ENCODE assay signal across 25 cellular contexts in genomic region chr2:159163935-159164334, GRCh38.
DNase-seq lines count a peak whose midpoint lies in the region; ATAC-seq and TF ChIP-seq lines count a peak whose summit lies in the region.
"Had no signal": no experiment of that assay in that cellular context is flagged by ENCODE, and none has a peak within 500 bp of the region (broad histone marks: within the 10 kb centered on the region; RNA-seq: fewer than 3 reads in every experiment).

No MANE protein-coding gene starts in this region.

- H4K20me1 ChIP-seq in DND-41 (ENCODE audit: insufficient read depth, low read length): no peaks in the 10 kb centered on the region

- H3K4me3 Mint-ChIP-seq in mesothelial cell of epicardium (no peak overlapping the region), MCF 10A (ENCODE audit: unreplicated experiment) (no peak overlapping the region)
- H3K4me3 Mint-ChIP-seq: activated CD4-positive, alpha-beta T cell treated with anti-CD3 and anti-CD28 coated beads, Interleukin-2, amount 10 ng/mL, durations not matched to agents 24 days and 14 days; activated naive CD4-positive, alpha-beta T cell treated with anti-CD3 and anti-CD28 coated beads, Interleukin-2, amount 10 ng/mL, durations not matched to agents 7 days and 5 days; activated T-cell treated with anti-CD3 and anti-CD28 coated beads, Interleukin-2, amount 50 U/mL, for 72 hours; CD4-positive, CD25-positive, alpha-beta regulatory T cell; GM23338; IgD-negative memory B cell; immature natural killer cell; stimulated activated effector memory CD8-positive, alpha-beta T cell treated with anti-CD3 and anti-CD28 coated beads, Interleukin-12 subunit alpha, Interleukin-12 subunit beta, amount 100 ng/mL, for 72 hours had no signal

- H3K36me3 Mint-ChIP-seq in mesothelial cell of epicardium: peaks cover 47% of the 10 kb centered on the region
- H3K36me3 Mint-ChIP-seq in MCF 10A (ENCODE audit: insufficient read depth, unreplicated experiment): peaks cover 53% of the 10 kb centered on the region
- H3K36me3 Mint-ChIP-seq: activated naive CD4-positive, alpha-beta T cell treated with anti-CD3 and anti-CD28 coated beads, Interleukin-2, amount 10 ng/mL, durations not matched to agents 7 days and 5 days; CD4-positive, CD25-positive, alpha-beta regulatory T cell; immature natural killer cell; stimulated activated effector memory CD8-positive, alpha-beta T cell treated with anti-CD3 and anti-CD28 coated beads, Interleukin-12 subunit alpha, Interleukin-12 subunit beta, amount 100 ng/mL, for 72 hours had no signal

- H3K4me1 Mint-ChIP-seq in mesothelial cell of epicardium (peaks cover 52% of the 10 kb centered on the region), MCF 10A (ENCODE audit: insufficient read depth, unreplicated experiment) (peaks cover 2% of the 10 kb centered on the region)
- H3K4me1 Mint-ChIP-seq: GM23338 had no signal

- no TSS peak for BruUV-seq in MCF 10A (replicated peaks; lab: Mats Ljungman, UMichigan)

- H3K27ac ChIP-seq in DND-41 (ENCODE audit: low read length) (peak overlapping the region; percentile 83), upper lobe of left lung (peak overlapping the region in 1 of 4 donors; percentile 12)

- H3K9me3 ChIP-seq in DND-41 (ENCODE audit: insufficient read depth, low read length, severe bottlenecking): no peaks in the 10 kb centered on the region
- H3K9me3 ChIP-seq in upper lobe of left lung: no peaks in the 10 kb centered on the region
- H3K9me3 ChIP-seq: mucosa of descending colon had no signal

- H3K27me3 Mint-ChIP-seq in mesothelial cell of epicardium (ENCODE audit: low read depth): no peaks in the 10 kb centered on the region
- no peaks in the 10 kb centered on the region for H3K27me3 Mint-ChIP-seq in MCF 10A (ENCODE audit: insufficient read depth, unreplicated experiment)
- H3K27me3 Mint-ChIP-seq: activated naive CD4-positive, alpha-beta T cell treated with anti-CD3 and anti-CD28 coated beads, Interleukin-2, amount 10 ng/mL, durations not matched to agents 7 days and 5 days; progenitor cell of endocrine pancreas had no signal

- ATAC-seq in DND-41 (ENCODE audit: insufficient read depth, low read depth): peak; percentile 94
- ATAC-seq in GM19395 (IDR thresholded peaks at IDR 0.05; ENCODE audit: unreplicated experiment): peak; percentile 68
- ATAC-seq in upper lobe of left lung (ENCODE audit: low FRiP score in 2 of 2): no peak
- ATAC-seq: activated T-cell treated with anti-CD3 and anti-CD28 coated beads, Interleukin-2, amount 50 U/mL, for 72 hours; GM23338; mucosa of descending colon; PC-3; stimulated activated effector memory CD8-positive, alpha-beta T cell treated with anti-CD3 and anti-CD28 coated beads, Interleukin-12 subunit alpha, Interleukin-12 subunit beta, amount 100 ng/mL, for 72 hours had no signal

- H3K4me1 ChIP-seq in DND-41 (ENCODE audit: insufficient read depth, low read length) (peaks cover 69% of the 10 kb centered on the region), upper lobe of left lung (peaks cover 0 to 14% (median 12%) of the 10 kb centered on the region in 4 donors)

- H3K36me3 ChIP-seq in DND-41 (ENCODE audit: insufficient read depth, low read length) (peaks cover 6% of the 10 kb centered on the region; the same call in 1 of the 2 replicates), upper lobe of left lung (peaks cover 0 to 39% (median 1%) of the 10 kb centered on the region in 4 donors)

- no peak for TF ChIP-seq EP300 in upper lobe of left lung (IDR thresholded peaks at IDR 0.05)

- H2AFZ ChIP-seq in DND-41 (ENCODE audit: low read depth, low read length): peak overlapping the region; percentile 62
- H2AFZ ChIP-seq: GM23338 had no signal

- H3K4me2 ChIP-seq in DND-41 (ENCODE audit: insufficient read depth, low read length): peak overlapping the region; percentile 45
- H3K4me2 ChIP-seq: GM23338 had no signal

- no peak for TF ChIP-seq CTCF in DND-41 (IDR thresholded peaks at IDR 0.05; ENCODE audit: borderline replicate concordance, extremely low read depth, low read length, poor library complexity, severe bottlenecking)
- TF ChIP-seq CTCF in mesothelial cell of epicardium (IDR thresholded peaks at IDR 0.05; ENCODE audit: unreplicated experiment): no peak
- TF ChIP-seq CTCF in upper lobe of left lung (IDR thresholded peaks at IDR 0.05): no peak
- TF ChIP-seq CTCF in MCF 10A (IDR thresholded peaks at IDR 0.05; ENCODE audit: unreplicated experiment): no peak

- H3K9ac ChIP-seq in DND-41 (ENCODE audit: low read depth, low read length): peak overlapping the region; percentile 54

- H3K4me3 ChIP-seq in DND-41 (ENCODE audit: low read depth in 1 of 2, low read length in 2 of 2) (no peak overlapping the region), upper lobe of left lung (no peak overlapping the region)
- H3K4me3 ChIP-seq: GM23338, mucosa of descending colon had no signal

- H3K27me3 ChIP-seq in DND-41 (ENCODE audit: insufficient read depth, low read length, poor library complexity) (no peaks in the 10 kb centered on the region), upper lobe of left lung (no peaks in the 10 kb centered on the region)

- no peaks in the 10 kb centered on the region for H3K79me2 ChIP-seq in DND-41 (ENCODE audit: insufficient read depth, low read length)

- CTCF ChIA-PET in MCF 10A (lab: Yijun Ruan, JAX): interaction anchor here (0.6 kb wide), 1 partner anchor 196 kb away, joined by 3 read pairs; no protein-coding TSS in a partner anchor

- intact Hi-C loops in posterior cingulate gyrus (cut with DNase I): no loop called here
- intact Hi-C loops in MCF 10A (cut with micrococcal nuclease): no loop called here

- no peak for TF ChIP-seq POLR2A in upper lobe of left lung (IDR thresholded peaks at IDR 0.05)

- POLR2A ChIA-PET in MCF 10A (lab: Yijun Ruan, JAX): interaction anchor here (1.3 to 2.2 kb wide), 2 partner anchors 16 to 24 kb away, joined by 4 to 5 read pairs; no protein-coding TSS in a partner anchor

- peak; percentile 74 for DNase-seq in DND-41
- peak; percentile 10 for DNase-seq in NAMALWA (ENCODE audit: low spot score)
- no peak for DNase-seq in mesothelial cell of epicardium (ENCODE audit: low spot score in 2 of 2, unreplicated experiment in 2 of 2)
- DNase-seq in posterior cingulate gyrus: no peak
- no peak for DNase-seq in upper lobe of left lung
- no peak for DNase-seq in dermis blood vessel endothelial cell
- no peak for DNase-seq in MCF 10A (ENCODE audit: unreplicated experiment)
- DNase-seq: activated CD4-positive, alpha-beta T cell treated with anti-CD3 and anti-CD28 coated beads, Interleukin-2, amount 10 ng/mL, durations not matched to agents 24 days and 14 days; activated naive CD4-positive, alpha-beta T cell treated with anti-CD3 and anti-CD28 coated beads, Interleukin-2, amount 10 ng/mL, durations not matched to agents 7 days and 5 days; activated T-cell treated with anti-CD3 and anti-CD28 coated beads, Interleukin-2, amount 50 U/mL, for 72 hours; anterior cingulate cortex; caudate nucleus; CD4-positive, CD25-positive, alpha-beta regulatory T cell; GDM1; immature natural killer cell; mucosa of descending colon; NCI-H1092; NCI-H2029 treated with DMSO at 0.1 percent for 48 hours; PC-3; T-helper 1 cell had no signal

- no peaks in the 10 kb centered on the region for H3K9me3 Mint-ChIP-seq in mesothelial cell of epicardium
- no peaks in the 10 kb centered on the region for H3K9me3 Mint-ChIP-seq in MCF 10A (ENCODE audit: unreplicated experiment)
- H3K9me3 Mint-ChIP-seq: activated CD4-positive, alpha-beta T cell treated with anti-CD3 and anti-CD28 coated beads, Interleukin-2, amount 10 ng/mL, durations not matched to agents 24 days and 14 days; activated naive CD4-positive, alpha-beta T cell treated with anti-CD3 and anti-CD28 coated beads, Interleukin-2, amount 10 ng/mL, durations not matched to agents 7 days and 5 days; activated T-cell treated with anti-CD3 and anti-CD28 coated beads, Interleukin-2, amount 50 U/mL, for 72 hours; GM23338; IgD-negative memory B cell; immature natural killer cell; stimulated activated effector memory CD8-positive, alpha-beta T cell treated with anti-CD3 and anti-CD28 coated beads, Interleukin-12 subunit alpha, Interleukin-12 subunit beta, amount 100 ng/mL, for 72 hours had no signal

- H3K27ac Mint-ChIP-seq in mesothelial cell of epicardium (peak overlapping the region; percentile 86), MCF 10A (ENCODE audit: low read depth, unreplicated experiment) (no peak overlapping the region)
- H3K27ac Mint-ChIP-seq: activated CD4-positive, alpha-beta T cell treated with anti-CD3 and anti-CD28 coated beads, Interleukin-2, amount 10 ng/mL, durations not matched to agents 24 days and 14 days; activated naive CD4-positive, alpha-beta T cell treated with anti-CD3 and anti-CD28 coated beads, Interleukin-2, amount 10 ng/mL, durations not matched to agents 7 days and 5 days; activated T-cell treated with anti-CD3 and anti-CD28 coated beads, Interleukin-2, amount 50 U/mL, for 72 hours; CD4-positive, CD25-positive, alpha-beta regulatory T cell; GM23338; IgD-negative memory B cell; immature natural killer cell; progenitor cell of endocrine pancreas; stimulated activated effector memory CD8-positive, alpha-beta T cell treated with anti-CD3 and anti-CD28 coated beads, Interleukin-12 subunit alpha, Interleukin-12 subunit beta, amount 100 ng/mL, for 72 hours had no signal

- 48 to 52% methylated on average over 6 of the region's 6 CpGs for WGBS in upper lobe of left lung, 2 donors

Comparison
In these comparisons a context has a peak if more than half of its experiments do, and no peak if none do; other contexts are left out.
1. ATAC-seq: peak in DND-41 (single experiment) and GM19395 (single experiment); none in upper lobe of left lung (0 of 2).
2. DNase-seq: peak in DND-41 (single experiment) and NAMALWA (single experiment); none in mesothelial cell of epicardium (0 of 2), posterior cingulate gyrus (0 of 10), upper lobe of left lung (0 of 2), dermis blood vessel endothelial cell (single experiment) and MCF 10A (single experiment).